In the genomic region with DNA sequence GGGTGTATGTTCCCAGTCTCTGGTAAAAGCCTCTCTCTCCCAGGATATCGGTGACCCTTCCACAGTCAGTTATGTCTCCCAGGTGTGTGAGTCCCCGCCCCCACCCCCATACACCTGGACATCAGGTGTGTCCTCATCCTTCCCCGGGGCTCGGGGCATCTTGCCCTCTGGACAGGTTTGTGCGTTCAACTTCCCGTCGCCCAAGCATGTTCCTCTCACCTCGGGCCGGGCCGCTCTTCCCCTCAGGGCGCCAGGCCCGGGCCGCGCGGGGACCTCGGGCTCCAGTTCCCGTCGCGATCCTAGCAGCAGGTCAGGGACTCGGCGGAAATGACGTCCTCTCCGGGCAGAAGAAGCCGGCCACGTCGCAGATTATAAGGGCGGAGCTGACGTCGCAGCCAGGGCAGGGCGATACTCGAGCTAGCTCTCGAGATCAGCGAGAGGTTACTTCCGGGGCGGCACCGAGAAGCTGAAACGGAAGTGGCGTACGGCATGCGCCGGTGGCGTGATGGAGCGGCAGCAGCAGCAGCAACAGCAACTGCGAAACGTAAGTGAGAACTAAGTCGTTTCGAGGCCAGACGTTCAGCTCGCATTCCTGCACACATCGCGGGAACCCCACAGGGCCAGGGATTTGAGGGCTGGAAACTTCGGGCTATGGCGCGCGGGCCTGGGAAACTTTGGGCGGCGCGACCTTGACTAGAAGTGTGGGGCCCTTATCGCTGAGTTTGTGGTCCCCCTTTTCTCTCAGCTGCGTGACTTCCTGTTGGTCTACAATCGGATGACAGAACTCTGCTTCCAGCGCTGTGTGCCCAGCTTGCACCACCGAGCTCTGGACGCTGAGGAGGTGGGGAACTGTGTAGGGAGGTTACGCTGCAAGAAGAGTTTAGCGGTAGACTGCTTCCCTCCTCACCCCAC, we compare ENCODE assay signal across 8 cellular contexts. TPM values are rescaled to one million over a fixed set of nuclear protein-coding genes. Genes with fewer than 3 reads are reported as not detected.
DNase-seq lines count a peak whose midpoint lies in the region; ATAC-seq and TF ChIP-seq lines count a peak whose summit lies in the region.

Gene ARFIP2 (minus strand): TSS at position 320 of the 912 bp plus-strand sequence. CDS start 910 bp downstream, outside the sequence.
A gene with protein sequence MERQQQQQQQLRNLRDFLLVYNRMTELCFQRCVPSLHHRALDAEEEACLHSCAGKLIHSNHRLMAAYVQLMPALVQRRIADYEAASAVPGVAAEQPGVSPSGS (plus strand): TSS at position 490 of the 912 bp plus-strand sequence. CDS start 16 bp downstream, at position 506.

- ATAC-seq in GM21737 (IDR thresholded peaks at IDR 0.05; ENCODE audit: unreplicated experiment) (peak; percentile 99), esophagus mucosa (peak; percentile 98)

- H3K27ac ChIP-seq in KMS-11 (peak within 1 kb of the TSS; percentile 69), Peyer's patch (peak within 1 kb of the TSS; percentile 76 to 99 (median 90)), muscle layer of colon (ENCODE audit: low read depth, low read length) (peak within 1 kb of the TSS; percentile 92)

- 0 out of 2 replicates have a peak, but pooled peaks cover 5% of the 10 kb centered on the region for H3K36me3 ChIP-seq in KMS-11 (ENCODE audit: insufficient read depth)
- H3K36me3 ChIP-seq in Peyer's patch: peaks cover 0 to 67% (median 0%) of the 10 kb centered on the region in 3 donors
- peaks cover 72% of the 10 kb centered on the region for H3K36me3 ChIP-seq in muscle layer of colon (ENCODE audit: insufficient read depth, low read length)

- peak within 1 kb of the TSS; percentile 95 for H3K4me2 ChIP-seq in KMS-11

- peaks cover 33% of the 10 kb centered on the region for H3K79me2 ChIP-seq in KMS-11 (ENCODE audit: insufficient read depth, low read depth)

- H4K20me1 ChIP-seq in KMS-11 (ENCODE audit: insufficient read depth): no peaks in the 10 kb centered on the region

- H3K27me3 ChIP-seq in KMS-11 (ENCODE audit: insufficient read depth, low read depth): no peaks in the 10 kb centered on the region
- H3K27me3 ChIP-seq in Peyer's patch: no peaks in the 10 kb centered on the region
- no peaks in the 10 kb centered on the region for H3K27me3 ChIP-seq in muscle layer of colon (ENCODE audit: control insufficient read depth in 1 of 2, insufficient read depth in 2 of 2, low read length in 2 of 2)

- no peak for TF ChIP-seq CTCF in KMS-11 (conservative IDR thresholded peaks at IDR 0.05; ENCODE audit: low read depth, low read length)
- TF ChIP-seq CTCF in Peyer's patch (IDR thresholded peaks at IDR 0.05): no peak

- H3K4me1 ChIP-seq in KMS-11 (ENCODE audit: low read depth, poor library complexity, severe bottlenecking) (peaks cover 20% of the 10 kb centered on the region), Peyer's patch (peaks cover 10 to 50% (median 13%) of the 10 kb centered on the region in 4 donors), muscle layer of colon (ENCODE audit: insufficient read depth, low read length) (peaks cover 25% of the 10 kb centered on the region)

- peak within 1 kb of the TSS; percentile 87 for H3K9ac ChIP-seq in KMS-11
- H3K9ac ChIP-seq in muscle layer of colon (ENCODE audit: low read length): peak within 1 kb of the TSS; percentile 95

- H2AFZ ChIP-seq in KMS-11 (ENCODE audit: low read depth): peak within 1 kb of the TSS; percentile 55

- H3K4me3 ChIP-seq in KMS-11 (IDR thresholded peaks at IDR 0.05; ENCODE audit: insufficient read depth, low read depth, low read length): peak within 1 kb of the TSS; percentile 40
- H3K4me3 ChIP-seq in Peyer's patch: peak within 1 kb of the TSS; percentile 48 to 97 (median 69)
- peak within 1 kb of the TSS; percentile 92 to 95 for H3K4me3 ChIP-seq in muscle layer of colon (ENCODE audit: low read depth in 1 of 2, low read length in 2 of 2)

- TF ChIP-seq POLR2A in Peyer's patch (IDR thresholded peaks at IDR 0.05): peak; percentile 92 to 97

- H3K9me3 ChIP-seq in Peyer's patch: no peaks in the 10 kb centered on the region
- H3K9me3 ChIP-seq in muscle layer of colon (ENCODE audit: low read length): no peaks in the 10 kb centered on the region

- DNase-seq in DMS53 treated with DMSO at 0.1 percent for 48 hours (lab: John Stamatoyannopoulos, UW; ENCODE audit: unreplicated experiment) (peak; percentile 92), Peyer's patch (peak; percentile 98 to 100 (median 98))
- peak; percentile 95 to 97 for DNase-seq in activated T-cell treated with anti-CD3 and anti-CD28 coated beads, Interleukin-2, amount 50 U/mL, for 48 hours
- peak; percentile 95 for DNase-seq in stimulated activated CD8-positive, alpha-beta memory T cell treated with anti-CD3 and anti-CD28 coated beads, Interleukin-7, amount 100 ng/mL, for 24 hours (ENCODE audit: low read depth)

RNA-seq across cellular contexts. Expression of gene ARFIP2, which starts in this region (rescaled TPM):
- total RNA-seq in Peyer's patch (100 to 1,000 TPM; 104 to 140 (median 133) TPM), esophagus mucosa (36.3 TPM)

RNA-seq across cellular contexts. Expression of the second gene that starts in this region (rescaled TPM):
- 10 to 100 TPM; 57.1 to 73.3 (median 66.6) TPM for total RNA-seq in Peyer's patch
- total RNA-seq in esophagus mucosa: 24.8 TPM

Comparison
In these comparisons a context has a peak if more than half of its experiments do, and no peak if none do; other contexts are left out.
1. Peak in every context shown above with its lines: DNase-seq, ATAC-seq, H3K4me3 ChIP-seq and H3K27ac ChIP-seq.
2. H3K4me3 ChIP-seq: peak in every context shown above with its lines; median percentile 94 in muscle layer of colon; 69 in Peyer's patch; 40 in KMS-11.